19 cellular contexts compared by ENCODE assay signal in genomic region chr14:33979613-33980276, GRCh38. TPM values are rescaled to one million over a fixed set of nuclear protein-coding genes. Genes with fewer than 3 reads are reported as not detected.
DNase-seq lines count a peak whose midpoint lies in the region; ATAC-seq, FAIRE-seq and TF ChIP-seq lines count a peak whose summit lies in the region.
"Had no signal": no experiment of that assay in that cellular context is flagged by ENCODE, and none has a peak within 500 bp of the region (broad histone marks: within the 10 kb centered on the region; RNA-seq: fewer than 3 reads in every experiment).

No MANE protein-coding gene starts in this region.

- peak; percentile 95 for FAIRE-seq in GM18507 (lab: Jason Lieb, UNC)
- FAIRE-seq: bronchial epithelial cell, G401.6 had no signal

- peak; percentile 92 for ATAC-seq in GM19438 (IDR thresholded peaks at IDR 0.05; ENCODE audit: low read depth, unreplicated experiment)
- ATAC-seq in HG03064 (IDR thresholded peaks at IDR 0.05; ENCODE audit: low read depth, unreplicated experiment), result peak; percentile 67

- no peak overlapping the region for H3K4me3 ChIP-seq in vagina
- H3K4me3 ChIP-seq: stomach had no signal

- H3K27ac ChIP-seq in VCaP (peak overlapping the region; percentile 27; the same call in 1 of the 2 replicates), vagina (no peak overlapping the region)
- H3K27ac ChIP-seq: C4-2B, stomach had no signal

- no peak for TF ChIP-seq POLR2A in vagina (IDR thresholded peaks at IDR 0.05)

- DNase-seq in GM18507 (ENCODE audit: extremely low spot score, insufficient read length, low read depth) (no peak), NCI-H2171 treated with DMSO at 0.1 percent for 48 hours (lab: John Stamatoyannopoulos, UW) (no peak), NCI-H446 treated with DMSO at 0.1 percent for 48 hours (lab: John Stamatoyannopoulos, UW) (no peak), vagina (ENCODE audit: extremely low spot score in 2 of 2) (no peak)
- no peak for DNase-seq in stimulated activated CD4-positive, alpha-beta T cell treated with anti-CD3 and anti-CD28 coated beads, Interleukin-15, amount 100 ng/mL, for 24 hours
- DNase-seq: activated CD4-positive, alpha-beta memory T cell treated with anti-CD3 and anti-CD28 coated beads, Interleukin-2, amount 10 ng/mL, durations not matched to agents 7 days and 5 days; glutamatergic neuron; HFFc6; NCI-H1048; NCI-H524; stimulated activated CD4-positive, alpha-beta T cell treated with anti-CD3 and anti-CD28 coated beads, Interleukin-2, amount 100 ng/mL, for 48 hours; stomach had no signal

- no peaks in the 10 kb centered on the region for H3K36me3 ChIP-seq in vagina
- H3K36me3 ChIP-seq: stomach had no signal

- H3K9me3 ChIP-seq in vagina, result no peaks in the 10 kb centered on the region
- H3K9me3 ChIP-seq: stomach had no signal

- TF ChIP-seq CTCF in VCaP (conservative IDR thresholded peaks at IDR 0.05) (no peak), vagina (IDR thresholded peaks at IDR 0.05) (no peak)

- H3K4me1 ChIP-seq in vagina, result no peaks in the 10 kb centered on the region
- H3K4me1 ChIP-seq: stomach had no signal

- no peaks in the 10 kb centered on the region for H3K27me3 ChIP-seq in vagina
- H3K27me3 ChIP-seq: stomach had no signal

- intact Hi-C loops in vagina (cut with DNase I), result loop anchor here (10.0 kb wide), 1 partner anchor 55 kb away; no protein-coding TSS in a partner anchor

RNA-seq across cellular contexts. Expression of gene EGLN3, which starts 28.9 kb away (rescaled TPM):
- total RNA-seq in vagina, result 10.3 TPM
- total RNA-seq: HT1080 had no signal
